In the genomic region with DNA sequence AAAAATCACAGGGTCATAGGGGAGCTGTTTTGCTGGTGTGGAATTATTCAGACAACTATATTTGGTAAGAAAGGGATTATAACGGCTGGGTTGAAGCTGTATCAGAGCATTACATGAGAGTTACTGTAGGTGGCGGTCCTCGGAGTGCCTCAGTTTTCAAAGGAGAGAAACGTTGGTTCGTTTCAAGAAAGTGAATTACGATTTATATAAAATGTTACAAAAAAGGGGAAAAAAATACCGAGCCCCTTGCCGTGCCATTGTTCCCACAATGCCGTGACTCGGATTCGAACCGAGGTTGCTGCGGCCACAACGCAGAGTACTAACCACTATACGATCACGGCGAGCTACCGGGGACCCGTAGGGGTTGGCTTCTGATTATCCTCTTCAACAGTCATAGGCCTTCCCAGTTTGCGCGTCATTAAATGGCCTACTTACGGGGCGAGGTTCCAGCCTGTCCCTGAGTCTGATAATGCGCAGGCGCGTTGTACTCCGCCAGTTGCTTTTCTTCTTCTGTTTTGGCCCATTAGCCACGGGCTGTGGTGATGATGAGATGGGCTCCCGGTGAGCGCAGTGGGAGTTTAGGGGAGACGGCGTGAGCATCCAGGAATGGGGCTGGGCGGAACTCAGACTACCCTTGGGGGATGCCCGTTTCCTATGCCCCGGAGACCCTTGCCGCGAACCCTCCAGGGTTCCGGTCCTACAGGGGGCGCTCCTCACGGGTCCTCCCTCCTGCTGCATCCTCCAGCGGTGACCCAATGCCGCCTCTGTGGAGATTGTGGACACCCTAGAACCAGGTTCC, we compare ENCODE assay signal across 8 cellular contexts. TPM values are rescaled to one million over a fixed set of nuclear protein-coding genes. Genes with fewer than 3 reads are reported as not detected.
DNase-seq lines count a peak whose midpoint lies in the region; ATAC-seq, FAIRE-seq and TF ChIP-seq lines count a peak whose summit lies in the region.

No MANE protein-coding gene starts in this region.

- DNase-seq in GM12891 (ENCODE audit: insufficient read length, low spot score) (no peak), NCI-H1436 treated with DMSO at 0.1 percent for 48 hours (lab: John Stamatoyannopoulos, UW) (peak; percentile 86), T-helper 1 cell (peak; percentile 82 to 97 (median 89)), anterior cingulate cortex (lab: John Stamatoyannopoulos, UW) (peak; percentile 73 to 99 (median 94)), hepatic stellate cell (ENCODE audit: low spot score) (peak; percentile 90), renal cortical epithelial cell (ENCODE audit: low read depth) (peak; percentile 96), 8988T (no peak)

- peak; percentile 63 for ATAC-seq in HG02763 (IDR thresholded peaks at IDR 0.05; ENCODE audit: unreplicated experiment)

- FAIRE-seq in GM12891 (lab: Jason Lieb, UNC), result peak; percentile 85

- peak; percentile 95 for TF ChIP-seq POLR2A in GM12891 (IDR thresholded peaks at IDR 0.05; ENCODE audit: low read depth, low read length)

TF ChIP-seq in GM12891, 5 proteins besides CTCF, POLR2A, EP300 and RAD21:
- TF ChIP-seq TAF1 (IDR thresholded peaks at IDR 0.05; ENCODE audit: low read depth, low read length) (peak; percentile 78), POLR2AphosphoS5 (IDR thresholded peaks at IDR 0.05; ENCODE audit: low read depth, low read length) (peak; percentile 92), PAX5 (IDR thresholded peaks at IDR 0.05; ENCODE audit: insufficient read depth, low read length, severe bottlenecking) (no peak), POU2F2 (IDR thresholded peaks at IDR 0.05; ENCODE audit: low read depth, low read length) (0 out of 2 replicates have a peak, but pooled peaks have one; percentile 41), SPI1 (IDR thresholded peaks at IDR 0.05; ENCODE audit: low read depth, low read length) (0 out of 2 replicates have a peak, but pooled peaks have one; percentile 3)

RNA-seq across cellular contexts. Expression of gene SHF, which starts 10.8 kb away (rescaled TPM):
- polyA plus RNA-seq in GM12891 (2012; ENCODE audit: low read depth, missing spikeins), result 12.8 TPM
- total RNA-seq in renal cortical epithelial cell, result 0.17 and 2.9 TPM in 2 replicates

RNA-seq across cellular contexts. Expression of gene SLC28A2, which starts 53.5 kb away (rescaled TPM):
- polyA plus RNA-seq in GM12891 (2012; ENCODE audit: low read depth, missing spikeins), result 0.01 TPM
- not detected in 2 replicates for total RNA-seq in renal cortical epithelial cell

Comparison
In these comparisons a context has a peak if more than half of its experiments do, and no peak if none do; other contexts are left out.
1. DNase-seq: peak in NCI-H1436 treated with DMSO at 0.1 percent for 48 hours (single experiment), T-helper 1 cell (5 of 5), anterior cingulate cortex (58 of 58), hepatic stellate cell (single experiment) and renal cortical epithelial cell (single experiment); none in GM12891 (single experiment) and 8988T (single experiment).